10 cellular contexts compared by ENCODE assay signal in the genomic region with DNA sequence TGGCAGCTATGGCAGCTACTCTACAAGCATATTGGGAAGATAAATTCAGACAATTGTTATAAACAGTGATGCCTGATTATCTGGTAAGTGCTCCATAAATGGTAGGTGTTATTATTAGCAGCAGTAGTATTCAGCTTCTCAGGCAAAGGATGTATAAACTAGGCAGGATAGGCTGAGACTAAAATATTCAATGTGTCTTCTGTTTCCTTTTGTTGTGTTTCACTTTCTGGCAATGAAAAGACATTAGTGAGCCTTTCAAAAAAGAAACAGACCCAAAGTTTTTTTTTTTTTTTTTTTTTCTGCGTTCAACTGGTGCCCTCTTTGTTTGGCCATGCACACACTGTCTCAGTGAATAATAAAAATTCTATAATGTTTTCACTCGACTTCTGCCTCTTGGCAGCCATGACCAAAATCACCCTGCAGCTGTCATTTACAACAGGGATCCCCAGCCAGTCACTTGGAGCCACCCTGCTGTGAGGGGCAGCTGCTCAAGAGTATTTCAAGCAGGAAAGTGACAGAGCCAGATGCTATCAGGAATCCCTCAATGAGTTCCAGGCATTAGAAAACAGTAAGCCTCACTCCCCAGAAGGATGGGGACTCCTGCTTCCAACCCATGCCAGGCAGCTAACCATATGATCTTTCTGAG. TPM values are rescaled to one million over a fixed set of nuclear protein-coding genes. Genes with fewer than 3 reads are reported as not detected.
DNase-seq lines count a peak whose midpoint lies in the region; ATAC-seq and TF ChIP-seq lines count a peak whose summit lies in the region.
"Had no signal": no experiment of that assay in that cellular context is flagged by ENCODE, and none has a peak within 500 bp of the region (broad histone marks: within the 10 kb centered on the region; RNA-seq: fewer than 3 reads in every experiment).

No MANE protein-coding gene starts in this region.

- H3K27ac ChIP-seq in HUES64 (ENCODE audit: low read depth, low read length): peak overlapping the region; percentile 48; the same call in 1 of the 2 replicates
- H3K27ac ChIP-seq in endodermal cell (ENCODE audit: low read depth, low read length): peak overlapping the region; percentile 85

- H3K36me3 ChIP-seq in HUES64 (ENCODE audit: insufficient read depth, low read length) (no peaks in the 10 kb centered on the region), endodermal cell (ENCODE audit: control insufficient read depth, insufficient read depth, low read length) (no peaks in the 10 kb centered on the region)

- H3K27me3 Mint-ChIP-seq in endodermal cell (ENCODE audit: insufficient read depth): no peaks in the 10 kb centered on the region
- H3K27me3 Mint-ChIP-seq in natural killer cell treated with Interleukin-12 subunit alpha and Interleukin-12 subunit beta and Interleukin-15 and Interleukin-18, amount 100 ng/mL, for 72 hours: peaks cover 0 to 3% of the 10 kb centered on the region in 2 donors

- TF ChIP-seq CTCF in endodermal cell (conservative IDR thresholded peaks at IDR 0.05): no peak

- peak overlapping the region; percentile 2 for H3K27ac Mint-ChIP-seq in endodermal cell
- no peak overlapping the region for H3K27ac Mint-ChIP-seq in natural killer cell treated with Interleukin-12 subunit alpha and Interleukin-12 subunit beta and Interleukin-15 and Interleukin-18, amount 100 ng/mL, for 72 hours

- 45% methylated on average over 1 of the region's 2 CpGs for WGBS in HUES64
- WGBS in endodermal cell (ENCODE audit: insufficient coverage in 1 of 2, insufficient read length in 1 of 2), 2 experiments: 58% methylated on average over 2 of the region's 2 CpGs; no CpG with 5 or more reads in 1 of the 2 experiments

- peaks cover 3% of the 10 kb centered on the region; the same call in 1 of the 2 replicates for H3K9me3 ChIP-seq in HUES64 (ENCODE audit: insufficient read depth, low read depth, low read length)
- peaks cover 5% of the 10 kb centered on the region for H3K9me3 ChIP-seq in endodermal cell (ENCODE audit: control insufficient read depth, low read length)
- H3K9me3 ChIP-seq: testis had no signal

- H3K4me1 Mint-ChIP-seq in endodermal cell: peaks cover 34% of the 10 kb centered on the region
- no peaks in the 10 kb centered on the region for H3K4me1 Mint-ChIP-seq in natural killer cell treated with Interleukin-12 subunit alpha and Interleukin-12 subunit beta and Interleukin-15 and Interleukin-18, amount 100 ng/mL, for 72 hours (ENCODE audit: low read depth in 2 of 2)

- H3K9ac ChIP-seq in HUES64 (ENCODE audit: low read depth, low read length) (no peak overlapping the region), endodermal cell (ENCODE audit: extremely low read depth, low read length, poor library complexity, severe bottlenecking) (no peak overlapping the region)

- peaks cover 13% of the 10 kb centered on the region for H3K9me3 Mint-ChIP-seq in endodermal cell
- H3K9me3 Mint-ChIP-seq in natural killer cell treated with Interleukin-12 subunit alpha and Interleukin-12 subunit beta and Interleukin-15 and Interleukin-18, amount 100 ng/mL, for 72 hours: no peaks in the 10 kb centered on the region

- H3K27me3 ChIP-seq in HUES64 (ENCODE audit: insufficient read depth, low read length) (no peaks in the 10 kb centered on the region), endodermal cell (ENCODE audit: control insufficient read depth, insufficient read depth, low read length, poor library complexity, severe bottlenecking) (no peaks in the 10 kb centered on the region)
- H3K27me3 ChIP-seq: testis had no signal

- peaks cover 4% of the 10 kb centered on the region for H3K36me3 Mint-ChIP-seq in endodermal cell (ENCODE audit: low read depth)
- H3K36me3 Mint-ChIP-seq in natural killer cell treated with Interleukin-12 subunit alpha and Interleukin-12 subunit beta and Interleukin-15 and Interleukin-18, amount 100 ng/mL, for 72 hours: no peaks in the 10 kb centered on the region

- H3K4me3 ChIP-seq in HUES64 (ENCODE audit: low read length) (no peak overlapping the region), endodermal cell (ENCODE audit: low read length) (no peak overlapping the region)
- H3K4me3 ChIP-seq: testis had no signal

- no peak overlapping the region for H3K4me3 Mint-ChIP-seq in endodermal cell
- H3K4me3 Mint-ChIP-seq in natural killer cell treated with Interleukin-12 subunit alpha and Interleukin-12 subunit beta and Interleukin-15 and Interleukin-18, amount 100 ng/mL, for 72 hours: no peak overlapping the region

- no peak for ATAC-seq in HG03571 (IDR thresholded peaks at IDR 0.05; ENCODE audit: unreplicated experiment)
- ATAC-seq in HG02798 (IDR thresholded peaks at IDR 0.05; ENCODE audit: poor library complexity, unreplicated experiment): no peak
- no peak for ATAC-seq in natural killer cell treated with Interleukin-12 subunit alpha and Interleukin-12 subunit beta and Interleukin-15 and Interleukin-18, amount 100 ng/mL, for 72 hours

- DNase-seq in NCI-H524 treated with DMSO at 0.1 percent for 48 hours (lab: John Stamatoyannopoulos, UW) (peak; percentile 95), endodermal cell (peak; percentile 80), putamen (ENCODE audit: low spot score) (peak; percentile 72), HCEC 1CT (no peak)
- DNase-seq in natural killer cell treated with Interleukin-12 subunit alpha and Interleukin-12 subunit beta and Interleukin-15 and Interleukin-18, amount 100 ng/mL, for 72 hours (ENCODE audit: low spot score): no peak
- DNase-seq: stimulated activated CD4-positive, alpha-beta T cell treated with anti-CD3 and anti-CD28 coated beads, Interleukin-4, amount 100 ng/mL, for 4 hours; testis had no signal

- H3K4me1 ChIP-seq in HUES64 (ENCODE audit: insufficient read depth, low read length) (peaks cover 21% of the 10 kb centered on the region), endodermal cell (ENCODE audit: control insufficient read depth, insufficient read depth, low read length) (peaks cover 11% of the 10 kb centered on the region)

RNA-seq across cellular contexts. Expression of gene MAN2A1, which starts 44.0 kb away (rescaled TPM):
- 44.5 TPM for polyA plus RNA-seq in HUES64 (2013, experiment 1 of 2)
- polyA plus RNA-seq in HUES64 (2013, experiment 2 of 2): 49.3 TPM
- 10 to 100 TPM; 60.7 to 62.1 TPM for total RNA-seq in endodermal cell
- polyA plus RNA-seq in endodermal cell (2013, experiment 1 of 2): 38.4 TPM
- polyA plus RNA-seq in endodermal cell (2013, experiment 2 of 2): 39.0 TPM
- 10 to 100 TPM; 37.9 to 38.7 TPM for total RNA-seq in natural killer cell treated with Interleukin-12 subunit alpha and Interleukin-12 subunit beta and Interleukin-15 and Interleukin-18, amount 100 ng/mL, for 72 hours

Comparison
In these comparisons a context has a peak if more than half of its experiments do, and no peak if none do; other contexts are left out.
1. DNase-seq: peak in NCI-H524 treated with DMSO at 0.1 percent for 48 hours (single experiment), endodermal cell (single experiment) and putamen (single experiment); none in HCEC 1CT (single experiment) and natural killer cell treated with Interleukin-12 subunit alpha and Interleukin-12 subunit beta and Interleukin-15 and Interleukin-18, amount 100 ng/mL, for 72 hours (single experiment).